8 cellular contexts compared by ENCODE assay signal in genomic region chr22:20918663-20919220, GRCh38.
DNase-seq lines count a peak whose midpoint lies in the region; ATAC-seq and TF ChIP-seq lines count a peak whose summit lies in the region.

No MANE protein-coding gene starts in this region.

- no peaks in the 10 kb centered on the region for H3K27me3 Mint-ChIP-seq in stimulated activated naive CD8-positive, alpha-beta T cell treated with anti-CD3 and anti-CD28 coated beads, Interleukin-15, Interleukin-2, amounts not matched to agents 100 ng/mL and 50 ng/mL, for 24 hours

- H3K4me3 Mint-ChIP-seq in stimulated activated naive CD8-positive, alpha-beta T cell treated with anti-CD3 and anti-CD28 coated beads, Interleukin-15, Interleukin-2, amounts not matched to agents 100 ng/mL and 50 ng/mL, for 24 hours: peak overlapping the region; percentile 98

- H3K27ac Mint-ChIP-seq in stimulated activated naive CD8-positive, alpha-beta T cell treated with anti-CD3 and anti-CD28 coated beads, Interleukin-15, Interleukin-2, amounts not matched to agents 100 ng/mL and 50 ng/mL, for 24 hours: peak overlapping the region; percentile 87

- H3K36me3 Mint-ChIP-seq in stimulated activated naive CD8-positive, alpha-beta T cell treated with anti-CD3 and anti-CD28 coated beads, Interleukin-15, Interleukin-2, amounts not matched to agents 100 ng/mL and 50 ng/mL, for 24 hours (ENCODE audit: low read depth): peaks cover 31% of the 10 kb centered on the region

- DNase-seq in NCI-H146 (lab: John Stamatoyannopoulos, UW) (peak; percentile 9), NCI-H146 treated with DMSO at 0.1 percent for 48 hours (lab: John Stamatoyannopoulos, UW; ENCODE audit: unreplicated experiment) (no peak), iPS DF 6.9 (ENCODE audit: low read depth, low spot score) (no peak), SIG-M5 (lab: John Stamatoyannopoulos, UW) (no peak)

- H3K9me3 ChIP-seq in iPS DF 6.9 (ENCODE audit: control insufficient read depth, insufficient read depth, low read length): no peaks in the 10 kb centered on the region

- ATAC-seq in GM21529 (IDR thresholded peaks at IDR 0.05; ENCODE audit: unreplicated experiment) (no peak), GM18867 (IDR thresholded peaks at IDR 0.05; ENCODE audit: unreplicated experiment) (no peak)

- H3K9me3 Mint-ChIP-seq in stimulated activated naive CD8-positive, alpha-beta T cell treated with anti-CD3 and anti-CD28 coated beads, Interleukin-15, Interleukin-2, amounts not matched to agents 100 ng/mL and 50 ng/mL, for 24 hours: no peaks in the 10 kb centered on the region

- no peak for TF ChIP-seq CTCF in WI38 (IDR thresholded peaks at IDR 0.05; ENCODE audit: low read depth, low read length)

- H3K27ac ChIP-seq in iPS DF 6.9 (ENCODE audit: low read length): no peak overlapping the region

- no CpG with 5 or more reads among the region's 19 CpGs for WGBS in iPS DF 6.9 (ENCODE audit: insufficient coverage, insufficient read length)

- H3K4me3 ChIP-seq in WI38 (ENCODE audit: low read depth, low read length) (peak overlapping the region; percentile 97), iPS DF 6.9 (ENCODE audit: low read length) (peak overlapping the region; percentile 88; the same call in 1 of the 2 replicates)

- no peaks in the 10 kb centered on the region; the same call in 1 of the 2 replicates for H3K36me3 ChIP-seq in iPS DF 6.9 (ENCODE audit: control insufficient read depth, insufficient read depth, low read length)

- peaks cover 34% of the 10 kb centered on the region for H3K4me1 Mint-ChIP-seq in stimulated activated naive CD8-positive, alpha-beta T cell treated with anti-CD3 and anti-CD28 coated beads, Interleukin-15, Interleukin-2, amounts not matched to agents 100 ng/mL and 50 ng/mL, for 24 hours (ENCODE audit: low read depth)

- H3K27me3 ChIP-seq in iPS DF 6.9 (ENCODE audit: control insufficient read depth, insufficient read depth, low read length): no peaks in the 10 kb centered on the region

- peaks cover 2% of the 10 kb centered on the region; the same call in 1 of the 2 replicates for H3K4me1 ChIP-seq in iPS DF 6.9 (ENCODE audit: control insufficient read depth, insufficient read depth, low read length)
